19 cellular contexts compared by ENCODE assay signal in genomic region chr17:6573982-6574688, GRCh38. TPM values are rescaled to one million over a fixed set of nuclear protein-coding genes. Genes with fewer than 3 reads are reported as not detected.
DNase-seq lines count a peak whose midpoint lies in the region; ATAC-seq and TF ChIP-seq lines count a peak whose summit lies in the region.
"Had no signal": no experiment of that assay in that cellular context is flagged by ENCODE, and none has a peak within 500 bp of the region (broad histone marks: within the 10 kb centered on the region; RNA-seq: fewer than 3 reads in every experiment).

No MANE protein-coding gene starts in this region.

- H3K36me3 Mint-ChIP-seq in HFFc6 (ENCODE audit: low read depth) (peaks cover 29% of the 10 kb centered on the region), osteocyte (ENCODE audit: unreplicated experiment) (peaks cover 21% of the 10 kb centered on the region)
- H3K36me3 Mint-ChIP-seq in stimulated activated memory B cell treated with anti-CD40 and anti-IgM and Interleukin-4, amounts not matched to agents 10 μg/mL and 1 μg/mL and 100 μg/mL, for 72 hours, result peaks cover 29% of the 10 kb centered on the region

- BruUV-seq in mammary epithelial cell (replicated peaks; lab: Mats Ljungman, UMichigan), result no TSS peak

- H3K27ac ChIP-seq in BLaER1 treated with 17β-estradiol and CSF1 and Interleukin-3, amounts not matched to agents 10 nM and 100 nM, result peak overlapping the region in 4 of 11 experiments; percentile 30 to 73 (median 61); a peak in 4 of 22 replicates
- H3K27ac ChIP-seq in fibroblast of lung (ENCODE audit: insufficient read depth, low read length) (peak overlapping the region; percentile 11), mammary epithelial cell (ENCODE audit: insufficient read depth, low read depth, low read length) (no peak overlapping the region)

- H3K4me3 ChIP-seq in BLaER1 treated with 17β-estradiol and CSF1 and Interleukin-3, amounts not matched to agents 10 nM and 100 nM, result no peak overlapping the region
- H3K4me3 ChIP-seq in fibroblast of lung (replicated peaks in 1 of 4; ENCODE audit: control extremely low read depth in 1 of 4, insufficient read depth in 1 of 4, low read depth in 3 of 4, low read length in 4 of 4), result no peak overlapping the region
- H3K4me3 ChIP-seq in mammary epithelial cell (replicated peaks in 1 of 3; ENCODE audit: insufficient read depth in 1 of 3, low read depth in 2 of 3, low read length in 3 of 3), result no peak overlapping the region
- H3K4me3 ChIP-seq: GM23338 had no signal

- H3K4me1 ChIP-seq in BLaER1 treated with 17β-estradiol and CSF1 and Interleukin-3, amounts not matched to agents 10 nM and 100 nM, result peaks cover 56 to 81% (median 63%) of the 10 kb centered on the region in 10 experiments
- H3K4me1 ChIP-seq in fibroblast of lung (ENCODE audit: control insufficient read depth, extremely low read depth, insufficient read depth, low read length) (peaks cover 13% of the 10 kb centered on the region), mammary epithelial cell (ENCODE audit: insufficient read depth, low read length) (peaks cover 33% of the 10 kb centered on the region)

- H3K27me3 ChIP-seq in BLaER1 treated with 17β-estradiol and CSF1 and Interleukin-3, amounts not matched to agents 10 nM and 100 nM, result no peaks in the 10 kb centered on the region
- H3K27me3 ChIP-seq in fibroblast of lung (ENCODE audit: control insufficient read depth, insufficient read depth, low read length) (no peaks in the 10 kb centered on the region), mammary epithelial cell (ENCODE audit: insufficient read depth, low read length) (no peaks in the 10 kb centered on the region)

- H3K4me3 Mint-ChIP-seq in HFFc6 (peak overlapping the region; percentile 62), osteocyte (ENCODE audit: unreplicated experiment) (no peak overlapping the region)
- H3K4me3 Mint-ChIP-seq in stimulated activated memory B cell treated with anti-CD40 and anti-IgM and Interleukin-4, amounts not matched to agents 10 μg/mL and 1 μg/mL and 100 μg/mL, for 72 hours, result no peak overlapping the region
- H3K4me3 Mint-ChIP-seq: CD4-positive, alpha-beta T cell; GM23338 had no signal

- H3K36me3 ChIP-seq in BLaER1 treated with 17β-estradiol and CSF1 and Interleukin-3, amounts not matched to agents 10 nM and 100 nM, result peaks cover 9 to 24% (median 22%) of the 10 kb centered on the region in 11 experiments; a peak in 20 of 22 replicates
- H3K36me3 ChIP-seq in fibroblast of lung (ENCODE audit: control insufficient read depth, insufficient read depth, low read length) (no peaks in the 10 kb centered on the region), mammary epithelial cell (ENCODE audit: insufficient read depth, low read length) (peaks cover 1% of the 10 kb centered on the region)

- no peak overlapping the region for H2AFZ ChIP-seq in fibroblast of lung (ENCODE audit: low read length)
- H2AFZ ChIP-seq in mammary epithelial cell (ENCODE audit: low read depth, low read length), result no peak overlapping the region
- H2AFZ ChIP-seq: GM23338 had no signal

- in situ Hi-C loops in mammary epithelial cell (cut with MboI; ENCODE audit: low sequenced_read_pairs in 2 of 2), result no loop called here

- peaks cover 0 to 13% (median 0%) of the 10 kb centered on the region in 11 experiments; a peak in 6 of 22 replicates for H4K20me1 ChIP-seq in BLaER1 treated with 17β-estradiol and CSF1 and Interleukin-3, amounts not matched to agents 10 nM and 100 nM
- H4K20me1 ChIP-seq in fibroblast of lung (ENCODE audit: control insufficient read depth, extremely low read depth, insufficient read depth, low read length), result no peaks in the 10 kb centered on the region
- no peaks in the 10 kb centered on the region for H4K20me1 ChIP-seq in mammary epithelial cell (ENCODE audit: insufficient read depth, low read length)

- H3K27me3 Mint-ChIP-seq in HFFc6 (ENCODE audit: insufficient read depth), result peaks cover 4% of the 10 kb centered on the region
- H3K27me3 Mint-ChIP-seq in osteocyte (ENCODE audit: unreplicated experiment), result no peaks in the 10 kb centered on the region
- H3K27me3 Mint-ChIP-seq in stimulated activated memory B cell treated with anti-CD40 and anti-IgM and Interleukin-4, amounts not matched to agents 10 μg/mL and 1 μg/mL and 100 μg/mL, for 72 hours, result no peaks in the 10 kb centered on the region
- H3K27me3 Mint-ChIP-seq: CD4-positive, alpha-beta T cell had no signal

- dilution Hi-C loops in mammary epithelial cell (cut with HindIII; ENCODE audit: low sequenced_read_pairs), result no loop called here

- ATAC-seq in stimulated activated memory B cell treated with anti-CD40 and anti-IgM and Interleukin-4, amounts not matched to agents 10 μg/mL and 1 μg/mL and 100 μg/mL, for 72 hours, result no peak
- ATAC-seq: HCT116 had no signal

- WGBS in mammary epithelial cell (ENCODE audit: low coverage, missing lambda C conversion rate), result 100% methylated on average over 11 of the region's 13 CpGs

- H3K9ac ChIP-seq in BLaER1 treated with 17β-estradiol and CSF1 and Interleukin-3, amounts not matched to agents 10 nM and 100 nM, result peak overlapping the region in 2 of 11 experiments; percentile 31 to 51; a peak in 4 of 22 replicates
- no peak overlapping the region for H3K9ac ChIP-seq in fibroblast of lung (ENCODE audit: insufficient read depth, low read length)
- no peak overlapping the region for H3K9ac ChIP-seq in mammary epithelial cell (ENCODE audit: insufficient read depth, low read length)

- H3K9me3 Mint-ChIP-seq in HFFc6, result no peaks in the 10 kb centered on the region
- no peaks in the 10 kb centered on the region for H3K9me3 Mint-ChIP-seq in osteocyte (ENCODE audit: unreplicated experiment)
- H3K9me3 Mint-ChIP-seq in stimulated activated memory B cell treated with anti-CD40 and anti-IgM and Interleukin-4, amounts not matched to agents 10 μg/mL and 1 μg/mL and 100 μg/mL, for 72 hours, result no peaks in the 10 kb centered on the region
- H3K9me3 Mint-ChIP-seq: CD4-positive, alpha-beta T cell; GM23338 had no signal

- intact Hi-C loops in mammary epithelial cell (cut with micrococcal nuclease), result no loop called here

- CTCF ChIA-PET in mammary epithelial cell (lab: Charles Lee; ENCODE audit: low non-redundant PET), result no interaction called here

- TF ChIP-seq CTCF in HFFc6 (IDR thresholded peaks at IDR 0.05), result no peak
- no peak for TF ChIP-seq CTCF in fibroblast of lung (conservative IDR thresholded peaks at IDR 0.05 in 1 of 2, IDR thresholded peaks at IDR 0.05 in 1 of 2; ENCODE audit: low read depth in 1 of 2, low read length in 2 of 2)
- TF ChIP-seq CTCF in osteocyte (IDR thresholded peaks at IDR 0.05), result no peak
- TF ChIP-seq CTCF in mammary epithelial cell (conservative IDR thresholded peaks at IDR 0.05 in 1 of 2, IDR thresholded peaks at IDR 0.05 in 1 of 2; ENCODE audit: extremely low read depth in 1 of 2, insufficient read depth in 1 of 2, low read depth in 1 of 2, low read length in 2 of 2), result no peak

- peak overlapping the region; percentile 82 to 97 (median 95) for H3K4me2 ChIP-seq in BLaER1 treated with 17β-estradiol and CSF1 and Interleukin-3, amounts not matched to agents 10 nM and 100 nM
- H3K4me2 ChIP-seq in fibroblast of lung (ENCODE audit: extremely low read depth, insufficient read depth, low read length), result no peak overlapping the region
- no peak overlapping the region for H3K4me2 ChIP-seq in mammary epithelial cell (ENCODE audit: insufficient read depth, low read depth, low read length)

- no peaks in the 10 kb centered on the region for H3K79me2 ChIP-seq in fibroblast of lung (ENCODE audit: control insufficient read depth, insufficient read depth, low read length)
- no peaks in the 10 kb centered on the region for H3K79me2 ChIP-seq in mammary epithelial cell (ENCODE audit: insufficient read depth, low read length)

- peaks cover 0 to 15% (median 0%) of the 10 kb centered on the region in 11 experiments; a peak in 9 of 22 replicates for H3K9me3 ChIP-seq in BLaER1 treated with 17β-estradiol and CSF1 and Interleukin-3, amounts not matched to agents 10 nM and 100 nM (replicated peaks in 1 of 11)
- H3K9me3 ChIP-seq in fibroblast of lung (ENCODE audit: control insufficient read depth, insufficient read depth, low read depth, low read length) (no peaks in the 10 kb centered on the region), mammary epithelial cell (replicated peaks; ENCODE audit: insufficient read depth, low read length) (no peaks in the 10 kb centered on the region)

- H3K4me1 Mint-ChIP-seq in HFFc6 (ENCODE audit: low read depth), result peaks cover 32% of the 10 kb centered on the region
- peaks cover 13% of the 10 kb centered on the region for H3K4me1 Mint-ChIP-seq in osteocyte (ENCODE audit: unreplicated experiment)
- H3K4me1 Mint-ChIP-seq in stimulated activated memory B cell treated with anti-CD40 and anti-IgM and Interleukin-4, amounts not matched to agents 10 μg/mL and 1 μg/mL and 100 μg/mL, for 72 hours, result peaks cover 23% of the 10 kb centered on the region

- H3K27ac Mint-ChIP-seq in HFFc6 (peak overlapping the region; percentile 94), osteocyte (ENCODE audit: unreplicated experiment) (no peak overlapping the region)
- H3K27ac Mint-ChIP-seq in stimulated activated memory B cell treated with anti-CD40 and anti-IgM and Interleukin-4, amounts not matched to agents 10 μg/mL and 1 μg/mL and 100 μg/mL, for 72 hours, result no peak overlapping the region

- DNase-seq in HFFc6, result no peak
- DNase-seq in fibroblast of lung (ENCODE audit: low read depth in 2 of 2), result no peak
- peak; percentile 57 for DNase-seq in osteocyte (ENCODE audit: extremely low spot score, unreplicated experiment)
- DNase-seq in AG20443 (ENCODE audit: low spot score), result no peak
- no peak for DNase-seq in HPDE6-E6E7 (ENCODE audit: extremely low spot score)
- DNase-seq in mammary epithelial cell, result no peak
- DNase-seq: CD4-positive, alpha-beta T cell; DMS153; GDM1; Karpas-422; NCI-H1048; NCI-H1436; NCI-H2029; NCI-H345; NCI-H524 treated with DMSO at 0.1 percent for 48 hours had no signal

RNA-seq across cellular contexts. Expression of gene PITPNM3, which starts 17.8 kb away (rescaled TPM):
- 1 to 10 TPM in 4 of 6 experiments, under 1 TPM in 2; 0.94 to 1.1 (median 1.0) TPM for total RNA-seq in HFFc6 (2021; fragmentation: NEBNext Ultra II Directional; extraction: Animal tissue kit (Norgen Biotek cat#: 25700))
- total RNA-seq in fibroblast of lung, result 0.77 and 0.99 TPM in 2 replicates
- polyA plus RNA-seq in fibroblast of lung, result 0.38 and 1.1 TPM in 2 replicates
- 0.37 and 1.4 TPM in 2 replicates for polyA plus RNA-seq in fibroblast of lung (2012)
- polyA minus RNA-seq in fibroblast of lung (ENCODE audit: low replicate concordance), result 2.5 and 3.4 TPM in 2 replicates
- total RNA-seq in osteocyte, result 0.78 and 0.94 TPM in 2 replicates
- total RNA-seq in mammary epithelial cell, result 10 to 100 TPM; 13.3 to 16.5 TPM
- polyA plus RNA-seq in mammary epithelial cell, result 8.2 TPM
- 24.1 TPM for polyA minus RNA-seq in mammary epithelial cell

Comparison
In these comparisons a context has a peak if more than half of its experiments do, and no peak if none do; other contexts are left out.
1. H3K4me2 ChIP-seq: peak in BLaER1 treated with 17β-estradiol and CSF1 and Interleukin-3, amounts not matched to agents 10 nM and 100 nM (11 of 11); none in fibroblast of lung (single experiment) and mammary epithelial cell (single experiment).